ENCODE assay signal across 22 cellular contexts in the genomic region with DNA sequence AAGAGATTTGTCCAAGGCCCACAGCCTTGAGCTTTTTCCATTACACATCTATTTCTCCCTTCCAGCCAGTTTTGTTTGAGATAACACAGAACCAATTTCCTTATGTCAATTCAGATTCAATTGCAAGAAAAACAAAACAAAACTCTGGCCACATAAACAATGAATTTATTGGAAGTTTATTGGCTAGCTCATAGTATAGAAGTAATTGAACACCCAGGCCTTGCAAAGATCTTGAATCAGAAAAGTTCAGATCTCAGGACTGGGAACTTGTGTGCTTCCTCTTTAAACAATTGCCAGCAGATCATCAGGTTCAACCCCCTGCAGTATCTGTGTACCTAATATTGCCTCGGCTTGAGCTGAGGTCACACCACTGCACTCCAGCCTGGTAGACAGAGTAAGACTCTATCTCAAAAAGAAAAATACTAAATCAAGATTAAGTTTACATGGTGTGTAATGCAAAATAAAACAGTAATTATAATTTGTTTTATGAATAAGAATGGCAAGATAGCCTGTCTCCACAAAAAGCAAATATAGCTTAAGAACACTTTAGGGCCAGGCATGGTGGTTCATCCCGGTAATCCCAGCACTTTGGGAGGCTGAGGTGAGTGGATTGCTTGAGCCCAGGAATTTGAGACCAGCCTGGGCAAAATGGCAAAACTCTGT. TPM values are rescaled to one million over a fixed set of nuclear protein-coding genes. Genes with fewer than 3 reads are reported as not detected.
DNase-seq lines count a peak whose midpoint lies in the region; ATAC-seq, FAIRE-seq and TF ChIP-seq lines count a peak whose summit lies in the region.
"Had no signal": no experiment of that assay in that cellular context is flagged by ENCODE, and none has a peak within 500 bp of the region (broad histone marks: within the 10 kb centered on the region; RNA-seq: fewer than 3 reads in every experiment).

No MANE protein-coding gene starts in this region.

- WGBS in HepG2 (ENCODE audit: low lambda C conversion rate) = 13% methylated on average over 2 of the region's 2 CpGs
- WGBS in right lobe of liver (ENCODE audit: insufficient coverage, low coverage, low lambda C conversion rate, missing lambda C conversion rate) = 51% methylated on average over 2 of the region's 2 CpGs
- no CpG with 5 or more reads among the region's 2 CpGs for WGBS in neuronal stem cell (ENCODE audit: extremely low coverage in 2 of 2, insufficient read length in 2 of 2, insufficient replicate concordance in 1 of 2), 2 donors
- WGBS in mesenchymal stem cell = 72% methylated on average over 2 of the region's 2 CpGs

- in situ Hi-C loops in HepG2 (cut with HindIII; ENCODE audit: extremely low pct_ligation_motif_present, low pct_unique_long_range_greater_than_20kb) = no loop called here

- H3K9ac ChIP-seq in HepG2 (ENCODE audit: insufficient read depth, low read depth, low read length) (0 out of 2 replicates have a peak overlapping the region, but pooled peaks have one; percentile 34), neuronal stem cell (ENCODE audit: low read depth, low read length, poor library complexity) (no peak overlapping the region), mesenchymal stem cell (ENCODE audit: low read length) (no peak overlapping the region)

- H2BK15ac ChIP-seq in neuronal stem cell (ENCODE audit: low read length) (no peak overlapping the region), mesenchymal stem cell (ENCODE audit: low read depth, poor library complexity, severe bottlenecking) (no peak overlapping the region)

- H3K9me3 ChIP-seq in HepG2 (ENCODE audit: low read length) (no peaks in the 10 kb centered on the region), right lobe of liver (no peaks in the 10 kb centered on the region), neuronal stem cell (replicated peaks in 1 of 2; ENCODE audit: control insufficient read depth in 2 of 2, insufficient read depth in 1 of 2, low read depth in 1 of 2, low read length in 2 of 2) (no peaks in the 10 kb centered on the region), mesenchymal stem cell (ENCODE audit: control insufficient read depth, low read length) (no peaks in the 10 kb centered on the region)
- H3K9me3 ChIP-seq: SJCRH30 had no signal

- ATAC-seq in HepG2 (peak; percentile 18; the same call in 1 of the 3 replicates), right lobe of liver (no peak), activated B cell treated with CpG ODN at 0.5 μM for 24 hours (ENCODE audit: low read depth) (no peak)
- ATAC-seq: GM23338, HCT116, Panc1 had no signal

- peak overlapping the region in 1 of 3 experiments; percentile 10; a peak in 1 of 6 replicates for H3K4me3 ChIP-seq in HepG2 (replicated peaks in 1 of 3; ENCODE audit: insufficient read depth in 1 of 3, low read depth in 2 of 3, low read length in 3 of 3)
- H3K4me3 ChIP-seq in right lobe of liver = no peak overlapping the region
- no peak overlapping the region for H3K4me3 ChIP-seq in neuronal stem cell (ENCODE audit: low read length in 2 of 2)
- no peak overlapping the region for H3K4me3 ChIP-seq in mesenchymal stem cell (ENCODE audit: insufficient read depth in 1 of 2, low read depth in 1 of 2, low read length in 2 of 2)
- H3K4me3 ChIP-seq: GM23338, SJCRH30 had no signal

- H4K91ac ChIP-seq in neuronal stem cell (ENCODE audit: low read depth, low read length, poor library complexity) = no peak overlapping the region
- no peak overlapping the region for H4K91ac ChIP-seq in mesenchymal stem cell (ENCODE audit: low read length)

- H3K27me3 ChIP-seq in HepG2 (ENCODE audit: control insufficient read depth in 1 of 2, insufficient read depth in 2 of 2, low read length in 2 of 2) = peaks cover 0 to 2% of the 10 kb centered on the region in 2 experiments; a peak in 1 of 5 replicates
- H3K27me3 ChIP-seq in right lobe of liver = no peaks in the 10 kb centered on the region
- H3K27me3 ChIP-seq in neuronal stem cell (ENCODE audit: control insufficient read depth in 3 of 3, insufficient read depth in 3 of 3, low read depth in 1 of 3, low read length in 3 of 3) = no peaks in the 10 kb centered on the region
- H3K27me3 ChIP-seq in mesenchymal stem cell (ENCODE audit: control insufficient read depth in 1 of 2, insufficient read depth in 1 of 2, low read length in 2 of 2) = no peaks in the 10 kb centered on the region
- H3K27me3 ChIP-seq: SJCRH30 had no signal

- H3K4me1 Mint-ChIP-seq in activated B cell treated with CpG ODN at 0.5 μM for 24 hours = peaks cover 70% of the 10 kb centered on the region

- H3K4me2 ChIP-seq in HepG2 (ENCODE audit: low read depth, low read length) (peak overlapping the region; percentile 61), neuronal stem cell (ENCODE audit: insufficient read depth, low read length, poor library complexity, severe bottlenecking) (no peak overlapping the region), mesenchymal stem cell (ENCODE audit: low read length, poor library complexity, severe bottlenecking) (no peak overlapping the region)
- H3K4me2 ChIP-seq: GM23338 had no signal

- H3K79me1 ChIP-seq in neuronal stem cell (ENCODE audit: low read depth, low read length) = no peaks in the 10 kb centered on the region
- H3K79me1 ChIP-seq in mesenchymal stem cell (replicated peaks; ENCODE audit: low read length, poor library complexity, severe bottlenecking) = no peaks in the 10 kb centered on the region

- H3K36me3 ChIP-seq in HepG2 (replicated peaks in 1 of 2; ENCODE audit: control insufficient read depth in 1 of 2, insufficient read depth in 2 of 2, low read length in 2 of 2) (no peaks in the 10 kb centered on the region), right lobe of liver (no peaks in the 10 kb centered on the region), neuronal stem cell (replicated peaks in 1 of 2; ENCODE audit: control insufficient read depth in 2 of 2, insufficient read depth in 2 of 2, low read length in 2 of 2) (no peaks in the 10 kb centered on the region), mesenchymal stem cell (ENCODE audit: control insufficient read depth in 1 of 2, insufficient read depth in 2 of 2, low read depth in 1 of 2, low read length in 2 of 2) (no peaks in the 10 kb centered on the region)
- H3K36me3 ChIP-seq: SJCRH30 had no signal

- H3K4me3 Mint-ChIP-seq in activated B cell treated with CpG ODN at 0.5 μM for 24 hours = no peak overlapping the region
- H3K4me3 Mint-ChIP-seq: GM23338 had no signal

- CTCF ChIA-PET in HepG2 (lab: Yijun Ruan, JAX; ENCODE audit: low intra/inter-chr PET ratio, low total read pairs) = no interaction called here
- CTCF ChIA-PET in activated B cell treated with CpG ODN at 0.5 μM for 24 hours (lab: Charles Lee) = no interaction called here

- no peak overlapping the region for H3K18ac ChIP-seq in neuronal stem cell (ENCODE audit: low read length)
- H3K18ac ChIP-seq in mesenchymal stem cell (ENCODE audit: low read depth in 1 of 2, low read length in 2 of 2) = no peak overlapping the region

- no peak overlapping the region for H3K14ac ChIP-seq in neuronal stem cell (ENCODE audit: low read length)
- no peak overlapping the region for H3K14ac ChIP-seq in mesenchymal stem cell (ENCODE audit: low read length in 2 of 2)

- H3K79me2 ChIP-seq in HepG2 (ENCODE audit: insufficient read depth, low read length) = peaks cover 8% of the 10 kb centered on the region

- peak overlapping the region; percentile 48 for H3K27ac Mint-ChIP-seq in activated B cell treated with CpG ODN at 0.5 μM for 24 hours
- H3K27ac Mint-ChIP-seq: GM23338 had no signal

- H3K9me3 Mint-ChIP-seq in activated B cell treated with CpG ODN at 0.5 μM for 24 hours = no peaks in the 10 kb centered on the region
- H3K9me3 Mint-ChIP-seq: GM23338 had no signal

- TF ChIP-seq POLR2A in HepG2 (IDR thresholded peaks at IDR 0.05; ENCODE audit: insufficient read depth in 1 of 2, low read depth in 2 of 2, low read length in 2 of 2) (no peak), right lobe of liver (IDR thresholded peaks at IDR 0.05) (no peak)

- no peaks in the 10 kb centered on the region for H4K20me1 ChIP-seq in HepG2 (ENCODE audit: insufficient read depth, low read length)

- peaks cover 77% of the 10 kb centered on the region for H3K4me1 ChIP-seq in HepG2 (ENCODE audit: insufficient read depth, low read length)
- H3K4me1 ChIP-seq in right lobe of liver = peaks cover 0 to 14% (median 0%) of the 10 kb centered on the region in 4 donors
- H3K4me1 ChIP-seq in neuronal stem cell (ENCODE audit: control insufficient read depth in 2 of 2, insufficient read depth in 1 of 2, low read depth in 1 of 2, low read length in 2 of 2) = peaks cover 0 to 11% of the 10 kb centered on the region in 2 donors
- H3K4me1 ChIP-seq in mesenchymal stem cell (ENCODE audit: control insufficient read depth, insufficient read depth, low read depth, low read length) = no peaks in the 10 kb centered on the region

- H3K4ac ChIP-seq in neuronal stem cell (ENCODE audit: low read length) (no peak overlapping the region), mesenchymal stem cell (ENCODE audit: low read depth in 1 of 2, low read length in 2 of 2) (no peak overlapping the region)

- H3K23ac ChIP-seq in neuronal stem cell (ENCODE audit: low read depth, low read length, poor library complexity) (no peak overlapping the region), mesenchymal stem cell (ENCODE audit: low read length in 2 of 2) (no peak overlapping the region)

- no peak overlapping the region for H2BK120ac ChIP-seq in neuronal stem cell (ENCODE audit: low read depth, low read length)
- H2BK120ac ChIP-seq in mesenchymal stem cell (ENCODE audit: low read depth, low read length) = no peak overlapping the region

- POLR2A ChIA-PET in HepG2 (lab: Yijun Ruan, JAX) (interaction anchor here (0.6 to 5.2 kb wide), 4 partner anchors 13 to 68 kb away, joined by 3 to 101 read pairs (median 4); partner anchors contain the start of genes AFF4 and HSPA4), activated B cell treated with CpG ODN at 0.5 μM for 24 hours (lab: Charles Lee) (interaction anchor here (0.9 to 5.2 kb wide), 3 partner anchors 18 to 66 kb away, joined by 3 to 132 read pairs (median 3); partner anchors contain the start of gene HSPA4)

- TF ChIP-seq CTCF in HepG2 (CRISPR knock-in tag; IDR thresholded peaks at IDR 0.05) (no peak), right lobe of liver (IDR thresholded peaks at IDR 0.05) (no peak), activated B cell treated with CpG ODN at 0.5 μM for 24 hours (IDR thresholded peaks at IDR 0.05) (no peak)

- H2AK5ac ChIP-seq in neuronal stem cell (ENCODE audit: low read depth, low read length) (no peak overlapping the region), mesenchymal stem cell (ENCODE audit: low read length, severe bottlenecking) (no peak overlapping the region)

- H3K36me3 Mint-ChIP-seq in activated B cell treated with CpG ODN at 0.5 μM for 24 hours (ENCODE audit: low read depth) = peaks cover 5% of the 10 kb centered on the region

- H2BK5ac ChIP-seq in neuronal stem cell (ENCODE audit: low read length) (no peak overlapping the region), mesenchymal stem cell (ENCODE audit: low read depth, low read length, poor library complexity, severe bottlenecking) (no peak overlapping the region)

- peak; percentile 76 for FAIRE-seq in HepG2 (lab: Jason Lieb, UNC)
- FAIRE-seq: GM19239 had no signal

- H2BK12ac ChIP-seq in neuronal stem cell (ENCODE audit: low read length) (no peak overlapping the region), mesenchymal stem cell (ENCODE audit: low read length in 2 of 2) (no peak overlapping the region)

- H3K27ac ChIP-seq in HepG2 (ENCODE audit: extremely low read length, insufficient read depth, low read length) (peak overlapping the region; percentile 55), right lobe of liver (no peak overlapping the region), neuronal stem cell (replicated peaks; ENCODE audit: low read length) (no peak overlapping the region), mesenchymal stem cell (ENCODE audit: low read length, poor library complexity, severe bottlenecking) (no peak overlapping the region)
- H3K27ac ChIP-seq: 22Rv1, SJCRH30 had no signal

- BruUV-seq in HepG2 (replicated peaks; lab: Mats Ljungman, UMichigan) = no TSS peak

- H3K27me3 Mint-ChIP-seq in activated B cell treated with CpG ODN at 0.5 μM for 24 hours = no peaks in the 10 kb centered on the region

- H4K8ac ChIP-seq in neuronal stem cell (ENCODE audit: low read depth, low read length) = no peak overlapping the region
- no peak overlapping the region for H4K8ac ChIP-seq in mesenchymal stem cell (ENCODE audit: low read length)

- intact Hi-C loops in HepG2 (cut with micrococcal nuclease; ENCODE audit: unreplicated experiment) (loop anchor here (5.0 kb wide), 1 partner anchor 68 kb away; the partner anchor contains the start of gene AFF4), right lobe of liver (cut with DNase I) (no loop called here), activated B cell treated with CpG ODN at 0.5 μM for 24 hours (cut with micrococcal nuclease) (no loop called here)

- DNase-seq in HepG2 (ENCODE audit: low spot score) (no peak), right lobe of liver (no peak), activated B cell treated with CpG ODN at 0.5 μM for 24 hours (no peak), neuronal stem cell (ENCODE audit: low spot score) (no peak), HPDE6-E6E7 (ENCODE audit: extremely low spot score) (no peak), COLO668 (lab: John Stamatoyannopoulos, UW; ENCODE audit: unreplicated experiment) (no peak), NCI-H510A treated with DMSO at 0.1 percent for 48 hours (lab: John Stamatoyannopoulos, UW) (no peak), mesenchymal stem cell (no peak)
- DNase-seq: COR-L47, DMS 273 treated with DMSO at 0.1 percent for 48 hours, GDM1, NCI-H1417, NCI-H187, NCI-H2107, NCI-H510A, NCI-H82, SJCRH30 had no signal

- no peak for TF ChIP-seq EP300 in HepG2 (IDR thresholded peaks at IDR 0.05; ENCODE audit: low read depth in 2 of 2, low read length in 2 of 2)
- no peak for TF ChIP-seq EP300 in HepG2 (CRISPR knock-in tag; IDR thresholded peaks at IDR 0.05; ENCODE audit: borderline replicate concordance)

- H2AFZ ChIP-seq in HepG2 (ENCODE audit: low read length) = no peak overlapping the region
- peak overlapping the region; percentile 67 for H2AFZ ChIP-seq in neuronal stem cell (ENCODE audit: low read length)
- H2AFZ ChIP-seq in mesenchymal stem cell (ENCODE audit: low read depth, low read length) = no peak overlapping the region

- no peak for TF ChIP-seq RAD21 in HepG2 (CRISPR knock-in tag; IDR thresholded peaks at IDR 0.05)

RNA-seq across cellular contexts. Expression of gene ZCCHC10, which starts 4.1 kb away (rescaled TPM):
- 40.7 and 54.8 TPM in 2 replicates for total RNA-seq in HepG2 (2016; rRNA removed; fragmentation: Illumina TruSeq; extraction: Trizol)
- 11.6 and 12.4 TPM in 2 replicates for total RNA-seq in HepG2 (2016; cell fraction: cytosol; rRNA removed; fragmentation: Illumina TruSeq; extraction: Trizol; ENCODE audit: low read depth)
- total RNA-seq in HepG2 (2016; cell fraction: insoluble cytoplasmic fraction; rRNA removed; fragmentation: Illumina TruSeq; extraction: Trizol) = 41.5 and 61.2 TPM in 2 replicates
- 15.4 and 19.1 TPM in 2 replicates for total RNA-seq in HepG2 (2016; cell fraction: membrane; rRNA removed; fragmentation: Illumina TruSeq; extraction: Trizol)
- 11.7 and 15.9 TPM in 2 replicates for total RNA-seq in HepG2 (2016; cell fraction: nucleus; rRNA removed; fragmentation: Illumina TruSeq; extraction: Trizol)
- 44.5 and 48.2 TPM in 2 replicates for polyA plus RNA-seq in HepG2 (2011; rRNA removed)
- 26.9 and 28.7 TPM in 2 replicates for polyA plus RNA-seq in HepG2 (2011; cell fraction: cytosol; rRNA removed)
- polyA plus RNA-seq in HepG2 (2011; cell fraction: nucleus; rRNA removed) = 4.3 and 8.5 TPM in 2 replicates
- polyA plus RNA-seq in HepG2 (2012) = 29.4 and 34.7 TPM in 2 replicates
- 5.9 and 7.2 TPM in 2 replicates for polyA plus RNA-seq in HepG2 (2016; cell fraction: cytosol; fragmentation: Illumina TruSeq; extraction: Trizol; ENCODE audit: low read depth)
- polyA plus RNA-seq in HepG2 (2016; cell fraction: insoluble cytoplasmic fraction; fragmentation: Illumina TruSeq; extraction: Trizol; ENCODE audit: low read depth) = 53.3 and 59.8 TPM in 2 replicates
- polyA plus RNA-seq in HepG2 (2016; cell fraction: membrane; fragmentation: Illumina TruSeq; extraction: Trizol; ENCODE audit: low read depth) = 12.2 and 14.0 TPM in 2 replicates
- polyA plus RNA-seq in HepG2 (2016; cell fraction: nucleus; fragmentation: Illumina TruSeq; extraction: Trizol; ENCODE audit: insufficient read depth, low read depth) = 27.5 and 29.2 TPM in 2 replicates
- polyA minus RNA-seq in HepG2 (2011; rRNA and poly(A)+ RNA removed; ENCODE audit: low replicate concordance) = 14.3 and 19.3 TPM in 2 replicates
- 12.7 and 13.7 TPM in 2 replicates for polyA minus RNA-seq in HepG2 (2011; cell fraction: cytosol; rRNA and poly(A)+ RNA removed)
- 2.6 and 4.4 TPM in 2 replicates for polyA minus RNA-seq in HepG2 (2011; cell fraction: nucleus; rRNA and poly(A)+ RNA removed)
- 10 to 100 TPM in 2 of 6 experiments, 1 to 10 TPM in 4; 2.6 to 11.0 (median 9.0) TPM for total RNA-seq in right lobe of liver
- 31.4 and 32.6 TPM in 2 replicates for total RNA-seq in activated B cell treated with CpG ODN at 0.5 μM for 24 hours
- polyA plus RNA-seq in neuronal stem cell (2013, experiment 1 of 2) = 47.8 TPM
- polyA plus RNA-seq in neuronal stem cell (2013, experiment 2 of 2) = 50.9 TPM
- polyA plus RNA-seq in mesenchymal stem cell (2013, experiment 1 of 2) = 37.4 TPM
- polyA plus RNA-seq in mesenchymal stem cell (2013, experiment 2 of 2) = 36.9 TPM

RNA-seq across cellular contexts. Expression of gene HSPA4, which starts 21.3 kb away (rescaled TPM):
- total RNA-seq in HepG2 (2016; rRNA removed; fragmentation: Illumina TruSeq; extraction: Trizol) (231 and 359 TPM in 2 replicates), right lobe of liver (10 to 100 TPM; 30.1 to 68.6 (median 46.1) TPM), activated B cell treated with CpG ODN at 0.5 μM for 24 hours (152 and 162 TPM in 2 replicates)
- 16.8 and 19.8 TPM in 2 replicates for total RNA-seq in HepG2 (2016; cell fraction: cytosol; rRNA removed; fragmentation: Illumina TruSeq; extraction: Trizol; ENCODE audit: low read depth)
- total RNA-seq in HepG2 (2016; cell fraction: insoluble cytoplasmic fraction; rRNA removed; fragmentation: Illumina TruSeq; extraction: Trizol) = 234 and 349 TPM in 2 replicates
- 31.3 and 31.7 TPM in 2 replicates for total RNA-seq in HepG2 (2016; cell fraction: membrane; rRNA removed; fragmentation: Illumina TruSeq; extraction: Trizol)
- total RNA-seq in HepG2 (2016; cell fraction: nucleus; rRNA removed; fragmentation: Illumina TruSeq; extraction: Trizol) = 93.9 and 106 TPM in 2 replicates
- 21.7 and 36.6 TPM in 2 replicates for polyA plus RNA-seq in HepG2 (2011; rRNA removed)
- polyA plus RNA-seq in HepG2 (2011; cell fraction: cytosol; rRNA removed) = 10.5 and 18.6 TPM in 2 replicates
- polyA plus RNA-seq in HepG2 (2011; cell fraction: nucleus; rRNA removed) = 6.5 and 10.0 TPM in 2 replicates
- 115 and 141 TPM in 2 replicates for polyA plus RNA-seq in HepG2 (2012)
- 9.3 and 9.9 TPM in 2 replicates for polyA plus RNA-seq in HepG2 (2016; cell fraction: cytosol; fragmentation: Illumina TruSeq; extraction: Trizol; ENCODE audit: low read depth)
- polyA plus RNA-seq in HepG2 (2016; cell fraction: insoluble cytoplasmic fraction; fragmentation: Illumina TruSeq; extraction: Trizol; ENCODE audit: low read depth) = 317 and 331 TPM in 2 replicates
- 25.5 and 28.6 TPM in 2 replicates for polyA plus RNA-seq in HepG2 (2016; cell fraction: membrane; fragmentation: Illumina TruSeq; extraction: Trizol; ENCODE audit: low read depth)
- 160 and 171 TPM in 2 replicates for polyA plus RNA-seq in HepG2 (2016; cell fraction: nucleus; fragmentation: Illumina TruSeq; extraction: Trizol; ENCODE audit: insufficient read depth, low read depth)
- polyA minus RNA-seq in HepG2 (2011; rRNA and poly(A)+ RNA removed; ENCODE audit: low replicate concordance) = 16.3 and 24.3 TPM in 2 replicates
- 45.8 and 50.3 TPM in 2 replicates for polyA minus RNA-seq in HepG2 (2011; cell fraction: cytosol; rRNA and poly(A)+ RNA removed)
- polyA minus RNA-seq in HepG2 (2011; cell fraction: nucleus; rRNA and poly(A)+ RNA removed) = 27.4 and 38.4 TPM in 2 replicates
- 102 TPM for polyA plus RNA-seq in neuronal stem cell (2013, experiment 1 of 2)
- polyA plus RNA-seq in neuronal stem cell (2013, experiment 2 of 2) = 103 TPM
- polyA plus RNA-seq in mesenchymal stem cell (2013, experiment 1 of 2) = 154 TPM
- polyA plus RNA-seq in mesenchymal stem cell (2013, experiment 2 of 2) = 164 TPM
